In genomic region chr6:70221025-70221714, GRCh38 we compare ENCODE assay signal across 7 cellular contexts.
A peak's percentile ranks its signal among the peaks of the same experiment; 100 is the strongest.
DNase-seq lines count a peak whose midpoint lies in the region; ATAC-seq and TF ChIP-seq lines count a peak whose summit lies in the region.

No MANE protein-coding gene starts in this region.

- no peaks in the 10 kb centered on the region for H3K9me3 ChIP-seq in DND-41 (ENCODE audit: insufficient read depth, low read length, severe bottlenecking)
- no peaks in the 10 kb centered on the region for H3K9me3 ChIP-seq in CD8-positive, alpha-beta memory T cell (ENCODE audit: low read length)

- no peak overlapping the region for H3K4me3 Mint-ChIP-seq in CD8-positive, alpha-beta memory T cell

- H3K27me3 ChIP-seq in DND-41 (ENCODE audit: insufficient read depth, low read length, poor library complexity) (peaks cover 7% of the 10 kb centered on the region), kidney epithelial cell (ENCODE audit: control insufficient read depth, insufficient read depth, low read length) (peaks cover 3% of the 10 kb centered on the region)
- no peaks in the 10 kb centered on the region for H3K27me3 ChIP-seq in CD8-positive, alpha-beta memory T cell (ENCODE audit: insufficient read depth, low read length, poor library complexity, severe bottlenecking)

- peak; percentile 61 for TF ChIP-seq CTCF in DND-41 (IDR thresholded peaks at IDR 0.05; ENCODE audit: borderline replicate concordance, extremely low read depth, low read length, poor library complexity, severe bottlenecking)
- TF ChIP-seq CTCF in astrocyte of the cerebellum (IDR thresholded peaks at IDR 0.05; ENCODE audit: low read depth, low read length, missing control alignments): peak; percentile 69
- peak; percentile 57 for TF ChIP-seq CTCF in kidney epithelial cell (IDR thresholded peaks at IDR 0.05; ENCODE audit: insufficient read depth, low read length, poor library complexity, severe bottlenecking)

- POLR2A ChIA-PET in CD8-positive, alpha-beta memory T cell (lab: Charles Lee): no interaction called here

- no peak for DNase-seq in DND-41
- DNase-seq in H4 (ENCODE audit: low spot score): peak; percentile 45
- DNase-seq in NCI-H2029 treated with DMSO at 0.1 percent for 48 hours (lab: John Stamatoyannopoulos, UW): peak; percentile 40
- DNase-seq in astrocyte of the cerebellum (ENCODE audit: low read depth): peak; percentile 12
- no peak for DNase-seq in kidney epithelial cell (ENCODE audit: low read depth)
- DNase-seq in CD8-positive, alpha-beta memory T cell: no peak

- H3K4me1 ChIP-seq in DND-41 (ENCODE audit: insufficient read depth, low read length): no peaks in the 10 kb centered on the region
- no peaks in the 10 kb centered on the region for H3K4me1 ChIP-seq in CD8-positive, alpha-beta memory T cell (ENCODE audit: insufficient read depth, low read length)

- no peaks in the 10 kb centered on the region for H4K20me1 ChIP-seq in DND-41 (ENCODE audit: insufficient read depth, low read length)

- H3K27me3 Mint-ChIP-seq in CD8-positive, alpha-beta memory T cell: peaks cover 6 to 11% of the 10 kb centered on the region in 2 donors

- CTCF ChIA-PET in CD8-positive, alpha-beta memory T cell (lab: Charles Lee): interaction anchor here (1.1 to 3.0 kb wide), 8 partner anchors 8 to 735 kb away, joined by 3 to 15 read pairs (median 8); partner anchors contain the start of gene B3GAT2

- H2AFZ ChIP-seq in DND-41 (ENCODE audit: low read depth, low read length): no peak overlapping the region

- no peaks in the 10 kb centered on the region for H3K9me3 Mint-ChIP-seq in CD8-positive, alpha-beta memory T cell

- no peaks in the 10 kb centered on the region for H3K79me2 ChIP-seq in DND-41 (ENCODE audit: insufficient read depth, low read length)

- H3K4me3 ChIP-seq in DND-41 (ENCODE audit: low read depth in 1 of 2, low read length in 2 of 2) (no peak overlapping the region), astrocyte of the cerebellum (ENCODE audit: low read depth, low read length) (no peak overlapping the region), kidney epithelial cell (ENCODE audit: low read depth, low read length) (no peak overlapping the region)
- no peak overlapping the region for H3K4me3 ChIP-seq in CD8-positive, alpha-beta memory T cell (ENCODE audit: low read length)

- peak; percentile 69; the same call in 2 of the 3 replicates for ATAC-seq in DND-41 (ENCODE audit: insufficient read depth, low read depth)
- ATAC-seq in HG03520 (IDR thresholded peaks at IDR 0.05; ENCODE audit: unreplicated experiment): no peak

- no peaks in the 10 kb centered on the region for H3K36me3 ChIP-seq in DND-41 (ENCODE audit: insufficient read depth, low read length)
- no peaks in the 10 kb centered on the region for H3K36me3 ChIP-seq in kidney epithelial cell (ENCODE audit: control insufficient read depth, insufficient read depth, low read length)
- H3K36me3 ChIP-seq in CD8-positive, alpha-beta memory T cell (ENCODE audit: insufficient read depth, low read length): no peaks in the 10 kb centered on the region

- H3K27ac Mint-ChIP-seq in CD8-positive, alpha-beta memory T cell: no peak overlapping the region

- H3K9ac ChIP-seq in DND-41 (ENCODE audit: low read depth, low read length): no peak overlapping the region

- H3K27ac ChIP-seq in DND-41 (ENCODE audit: low read length): no peak overlapping the region
- no peak overlapping the region for H3K27ac ChIP-seq in CD8-positive, alpha-beta memory T cell (ENCODE audit: low read depth, low read length)

- no peaks in the 10 kb centered on the region for H3K36me3 Mint-ChIP-seq in CD8-positive, alpha-beta memory T cell

- no peak overlapping the region for H3K4me2 ChIP-seq in DND-41 (ENCODE audit: insufficient read depth, low read length)

- in situ Hi-C loops in astrocyte of the cerebellum (cut with HindIII; ENCODE audit: low sequenced_read_pairs): no loop called here

- no peaks in the 10 kb centered on the region for H3K4me1 Mint-ChIP-seq in CD8-positive, alpha-beta memory T cell

Comparison
In these comparisons a context has a peak if more than half of its experiments do, and no peak if none do; other contexts are left out.
1. DNase-seq: peak in H4 (single experiment), NCI-H2029 treated with DMSO at 0.1 percent for 48 hours (single experiment) and astrocyte of the cerebellum (single experiment); none in DND-41 (single experiment), kidney epithelial cell (single experiment) and CD8-positive, alpha-beta memory T cell (0 of 5).
2. Peak in every context shown above with its lines, with median percentiles within 50 percentile points of each other: CTCF ChIP-seq.